ENCODE assay signal across 2 cellular contexts in the genomic region with DNA sequence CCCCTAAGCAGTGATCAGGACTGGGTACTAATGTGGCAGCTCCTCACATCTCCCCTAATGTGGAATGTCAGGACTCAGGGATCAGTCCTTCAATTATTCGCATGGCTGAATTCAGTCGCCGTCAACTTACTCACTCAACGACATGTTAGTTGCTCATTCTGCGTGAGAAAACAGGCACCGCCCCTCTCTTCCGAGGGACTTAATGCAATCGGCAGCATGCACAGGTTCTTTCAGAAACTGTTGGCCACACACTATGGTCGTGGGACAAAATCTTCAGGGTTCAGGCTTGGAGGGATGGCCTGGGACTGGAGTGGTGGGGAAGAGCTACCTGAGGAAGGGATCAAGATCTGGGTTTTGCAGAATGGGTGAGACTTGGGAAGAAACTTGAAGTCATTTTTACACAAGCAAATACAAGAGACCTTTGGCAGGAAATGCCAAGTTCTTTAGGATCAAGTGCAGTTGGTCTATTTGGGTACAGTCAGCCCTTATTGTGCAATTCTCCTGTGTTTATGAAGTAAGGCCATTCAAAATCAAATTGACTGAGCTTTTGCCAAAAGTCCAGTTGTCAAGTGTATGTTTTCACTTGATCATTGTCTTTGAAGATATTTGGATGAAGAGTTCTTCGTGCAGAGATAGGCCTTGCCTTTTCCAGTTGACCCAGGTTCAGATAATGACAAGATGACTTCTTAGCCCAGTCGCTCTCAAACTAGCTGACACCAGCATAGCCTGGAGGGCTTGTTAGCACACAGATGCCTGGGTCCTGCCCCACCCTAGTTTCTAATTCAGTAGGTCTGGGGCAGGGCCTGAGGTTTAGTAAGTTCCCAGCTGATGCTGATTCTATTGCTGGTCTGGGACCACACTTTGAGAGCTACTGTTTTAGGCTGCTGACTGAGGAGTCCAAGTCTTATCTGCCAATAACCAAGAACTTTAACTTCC.
TF ChIP-seq lines count a peak whose summit lies in the region.

No MANE protein-coding gene starts in this region.

TF ChIP-seq in Ishikawa, 13 proteins besides CTCF, POLR2A, EP300 and RAD21:
- 0 out of 2 replicates have a peak, but pooled peaks have one; percentile 43 for TF ChIP-seq CEBPB (IDR thresholded peaks at IDR 0.05)
- no peak for TF ChIP-seq CREB1 (IDR thresholded peaks at IDR 0.05; ENCODE audit: low read depth)

TF ChIP-seq in K562, 482 proteins besides CTCF, POLR2A, EP300 and RAD21:
- TF ChIP-seq CEBPG (CRISPR knock-in tag; IDR thresholded peaks at IDR 0.05) (no peak), CEBPG (tag; conservative IDR thresholded peaks at IDR 0.05 in 1 of 2, IDR thresholded peaks at IDR 0.05 in 1 of 2) (peak in 1 of 2 experiments; percentile 56; a peak in 2 of 4 replicates), CEBPB (tag; IDR thresholded peaks at IDR 0.05) (peak; percentile 37; the same call in 1 of the 2 replicates), ZNF318 (IDR thresholded peaks at IDR 0.05; ENCODE audit: borderline replicate concordance in 1 of 2, low read depth in 1 of 2) (no peak), FOXK2 (conservative IDR thresholded peaks at IDR 0.05 in 1 of 2, IDR thresholded peaks at IDR 0.05 in 1 of 2; ENCODE audit: low read depth in 2 of 2) (no peak), CHD2 (IDR thresholded peaks at IDR 0.05; ENCODE audit: low read depth, low read length) (no peak), E2F3 (CRISPR knock-in tag; IDR thresholded peaks at IDR 0.05) (no peak)
- TF ChIP-seq, protein P1, sequence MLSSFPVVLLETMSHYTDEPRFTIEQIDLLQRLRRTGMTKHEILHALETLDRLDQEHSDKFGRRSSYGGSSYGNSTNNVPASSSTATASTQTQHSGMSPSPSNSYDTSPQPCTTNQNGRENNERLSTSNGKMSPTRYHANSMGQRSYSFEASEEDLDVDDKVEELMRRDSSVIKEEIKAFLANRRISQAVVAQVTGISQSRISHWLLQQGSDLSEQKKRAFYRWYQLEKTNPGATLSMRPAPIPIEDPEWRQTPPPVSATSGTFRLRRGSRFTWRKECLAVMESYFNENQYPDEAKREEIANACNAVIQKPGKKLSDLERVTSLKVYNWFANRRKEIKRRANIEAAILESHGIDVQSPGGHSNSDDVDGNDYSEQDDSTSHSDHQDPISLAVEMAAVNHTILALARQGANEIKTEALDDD (IDR thresholded peaks at IDR 0.05), result no peak
